ENCODE assay signal across 1 cellular context in genomic region chr15:57094594-57095257, GRCh38.
TF ChIP-seq lines count a peak whose summit lies in the region.

No MANE protein-coding gene starts in this region.

TF ChIP-seq in GM23338, 12 proteins besides CTCF, POLR2A, EP300 and RAD21 (continued from another document):
- TF ChIP-seq, protein P1, sequence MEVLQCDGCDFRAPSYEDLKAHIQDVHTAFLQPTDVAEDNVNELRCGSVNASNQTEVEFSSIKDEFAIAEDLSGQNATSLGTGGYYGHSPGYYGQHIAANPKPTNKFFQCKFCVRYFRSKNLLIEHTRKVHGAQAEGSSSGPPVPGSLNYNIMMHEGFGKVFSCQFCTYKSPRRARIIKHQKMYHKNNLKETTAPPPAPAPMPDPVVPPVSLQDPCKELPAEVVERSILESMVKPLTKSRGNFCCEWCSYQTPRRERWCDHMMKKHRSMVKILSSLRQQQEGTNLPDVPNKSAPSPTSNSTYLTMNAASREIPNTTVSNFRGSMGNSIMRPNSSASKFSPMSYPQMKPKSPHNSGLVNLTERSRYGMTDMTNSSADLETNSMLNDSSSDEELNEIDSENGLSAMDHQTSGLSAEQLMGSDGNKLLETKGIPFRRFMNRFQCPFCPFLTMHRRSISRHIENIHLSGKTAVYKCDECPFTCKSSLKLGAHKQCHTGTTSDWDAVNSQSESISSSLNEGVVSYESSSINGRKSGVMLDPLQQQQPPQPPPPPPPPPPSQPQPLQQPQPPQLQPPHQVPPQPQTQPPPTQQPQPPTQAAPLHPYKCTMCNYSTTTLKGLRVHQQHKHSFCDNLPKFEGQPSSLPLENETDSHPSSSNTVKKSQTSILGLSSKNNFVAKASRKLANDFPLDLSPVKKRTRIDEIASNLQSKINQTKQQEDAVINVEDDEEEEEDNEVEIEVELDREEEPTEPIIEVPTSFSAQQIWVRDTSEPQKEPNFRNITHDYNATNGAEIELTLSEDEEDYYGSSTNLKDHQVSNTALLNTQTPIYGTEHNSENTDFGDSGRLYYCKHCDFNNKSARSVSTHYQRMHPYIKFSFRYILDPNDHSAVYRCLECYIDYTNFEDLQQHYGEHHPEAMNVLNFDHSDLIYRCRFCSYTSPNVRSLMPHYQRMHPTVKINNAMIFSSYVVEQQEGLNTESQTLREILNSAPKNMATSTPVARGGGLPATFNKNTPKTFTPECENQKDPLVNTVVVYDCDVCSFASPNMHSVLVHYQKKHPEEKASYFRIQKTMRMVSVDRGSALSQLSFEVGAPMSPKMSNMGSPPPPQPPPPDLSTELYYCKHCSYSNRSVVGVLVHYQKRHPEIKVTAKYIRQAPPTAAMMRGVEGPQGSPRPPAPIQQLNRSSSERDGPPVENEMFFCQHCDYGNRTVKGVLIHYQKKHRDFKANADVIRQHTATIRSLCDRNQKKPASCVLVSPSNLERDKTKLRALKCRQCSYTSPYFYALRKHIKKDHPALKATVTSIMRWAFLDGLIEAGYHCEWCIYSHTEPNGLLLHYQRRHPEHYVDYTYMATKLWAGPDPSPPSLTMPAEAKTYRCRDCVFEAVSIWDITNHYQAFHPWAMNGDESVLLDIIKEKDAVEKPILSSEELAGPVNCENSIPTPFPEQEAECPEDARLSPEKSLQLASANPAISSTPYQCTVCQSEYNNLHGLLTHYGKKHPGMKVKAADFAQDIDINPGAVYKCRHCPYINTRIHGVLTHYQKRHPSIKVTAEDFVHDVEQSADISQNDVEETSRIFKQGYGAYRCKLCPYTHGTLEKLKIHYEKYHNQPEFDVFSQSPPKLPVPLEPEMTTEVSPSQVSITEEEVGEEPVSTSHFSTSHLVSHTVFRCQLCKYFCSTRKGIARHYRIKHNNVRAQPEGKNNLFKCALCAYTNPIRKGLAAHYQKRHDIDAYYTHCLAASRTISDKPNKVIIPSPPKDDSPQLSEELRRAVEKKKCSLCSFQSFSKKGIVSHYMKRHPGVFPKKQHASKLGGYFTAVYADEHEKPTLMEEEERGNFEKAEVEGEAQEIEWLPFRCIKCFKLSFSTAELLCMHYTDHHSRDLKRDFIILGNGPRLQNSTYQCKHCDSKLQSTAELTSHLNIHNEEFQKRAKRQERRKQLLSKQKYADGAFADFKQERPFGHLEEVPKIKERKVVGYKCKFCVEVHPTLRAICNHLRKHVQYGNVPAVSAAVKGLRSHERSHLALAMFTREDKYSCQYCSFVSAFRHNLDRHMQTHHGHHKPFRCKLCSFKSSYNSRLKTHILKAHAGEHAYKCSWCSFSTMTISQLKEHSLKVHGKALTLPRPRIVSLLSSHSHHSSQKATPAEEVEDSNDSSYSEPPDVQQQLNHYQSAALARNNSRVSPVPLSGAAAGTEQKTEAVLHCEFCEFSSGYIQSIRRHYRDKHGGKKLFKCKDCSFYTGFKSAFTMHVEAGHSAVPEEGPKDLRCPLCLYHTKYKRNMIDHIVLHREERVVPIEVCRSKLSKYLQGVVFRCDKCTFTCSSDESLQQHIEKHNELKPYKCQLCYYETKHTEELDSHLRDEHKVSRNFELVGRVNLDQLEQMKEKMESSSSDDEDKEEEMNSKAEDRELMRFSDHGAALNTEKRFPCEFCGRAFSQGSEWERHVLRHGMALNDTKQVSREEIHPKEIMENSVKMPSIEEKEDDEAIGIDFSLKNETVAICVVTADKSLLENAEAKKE (CRISPR knock-in tag; IDR thresholded peaks at IDR 0.05) = no peak
- TF ChIP-seq EZH2phosphoT487 (IDR thresholded peaks at IDR 0.05; ENCODE audit: unreplicated experiment) = no peak
- no peak for TF ChIP-seq JUNB (IDR thresholded peaks at IDR 0.05; ENCODE audit: unreplicated experiment)
- no peak for TF ChIP-seq REST (IDR thresholded peaks at IDR 0.05; ENCODE audit: unreplicated experiment)
TF ChIP-seq in GM23338: peak in this region for 0.
